ENCODE assay signal across 25 cellular contexts in genomic region chr3:66536791-66537190, GRCh38.
"Had no signal": no experiment of that assay in that cellular context is flagged by ENCODE, and none has a peak within 500 bp of the region (broad histone marks: within the 10 kb centered on the region; RNA-seq: fewer than 3 reads in every experiment).

No MANE protein-coding gene starts in this region.

- H3K36me3 ChIP-seq: colonic mucosa, esophagus muscularis mucosa, esophagus squamous epithelium, gastrocnemius medialis, gastroesophageal sphincter, heart left ventricle, heart right ventricle had no signal

- H3K9me3 ChIP-seq: colonic mucosa, esophagus muscularis mucosa, esophagus squamous epithelium, gastrocnemius medialis, gastroesophageal sphincter, heart right ventricle had no signal

- H3K27me3 ChIP-seq: colonic mucosa, dorsolateral prefrontal cortex, esophagus muscularis mucosa, esophagus squamous epithelium, foreskin keratinocyte, gastrocnemius medialis, gastroesophageal sphincter, heart left ventricle, heart right ventricle had no signal

- H3K4me1 ChIP-seq: colonic mucosa, esophagus muscularis mucosa, esophagus squamous epithelium, foreskin keratinocyte, gastrocnemius medialis, heart left ventricle, heart right ventricle had no signal

- H3K27ac ChIP-seq: colonic mucosa, coronary artery, epithelial cell of prostate, esophagus muscularis mucosa, esophagus squamous epithelium, foreskin keratinocyte, gastrocnemius medialis, gastroesophageal sphincter, heart left ventricle, heart right ventricle had no signal

- DNase-seq: colonic mucosa; cortex of kidney; dermis blood vessel endothelial cell; dorsolateral prefrontal cortex; effector CD4-positive, alpha-beta T cell; effector CD8-positive, alpha-beta T cell; effector memory CD4-positive, alpha-beta T cell; effector memory CD8-positive, alpha-beta T cell; endodermal cell; erythroblast; esophagus squamous epithelium; foreskin fibroblast; foreskin keratinocyte; foreskin melanocyte; gastrocnemius medialis; glutamatergic neuron; head of caudate nucleus; heart left ventricle; heart right ventricle had no signal

- FAIRE-seq: endothelial cell of umbilical vein had no signal

- H3K4me3 ChIP-seq: colonic mucosa, coronary artery, dorsolateral prefrontal cortex, esophagus muscularis mucosa, esophagus squamous epithelium, gastrocnemius medialis, gastroesophageal sphincter, heart left ventricle, heart right ventricle had no signal

- ATAC-seq: effector memory CD8-positive, alpha-beta T cell; esophagus mucosa; foreskin keratinocyte; gastrocnemius medialis; gastroesophageal sphincter; heart left ventricle; heart right ventricle had no signal
